In genomic region chr2:2021995-2022394, GRCh38 we compare ENCODE assay signal across 19 cellular contexts.
DNase-seq lines count a peak whose midpoint lies in the region; ATAC-seq and TF ChIP-seq lines count a peak whose summit lies in the region.
"Had no signal": no experiment of that assay in that cellular context is flagged by ENCODE, and none has a peak within 500 bp of the region (broad histone marks: within the 10 kb centered on the region; RNA-seq: fewer than 3 reads in every experiment).

No MANE protein-coding gene starts in this region.

- H3K27ac Mint-ChIP-seq in endodermal cell, result no peak overlapping the region
- H3K27ac Mint-ChIP-seq: B cell; CD8-positive, alpha-beta T cell had no signal

- H3K27me3 Mint-ChIP-seq in endodermal cell (ENCODE audit: insufficient read depth), result no peaks in the 10 kb centered on the region
- H3K27me3 Mint-ChIP-seq: B cell had no signal

- TF ChIP-seq POLR2A in suprapubic skin (IDR thresholded peaks at IDR 0.05), result no peak

- no peak for TF ChIP-seq EP300 in suprapubic skin (IDR thresholded peaks at IDR 0.05)

- DNase-seq in Right ventricle myocardium inferior (ENCODE audit: missing footprints), result no peak
- DNase-seq in right atrium auricular region (ENCODE audit: low spot score), result no peak
- peak; percentile 49 for DNase-seq in cerebellar cortex (ENCODE audit: low spot score)
- DNase-seq in endodermal cell, result peak; percentile 32
- peak; percentile 67 for DNase-seq in superior temporal gyrus (ENCODE audit: extremely low spot score)
- no peak for DNase-seq in suprapubic skin (ENCODE audit: low spot score in 2 of 2)
- DNase-seq: Calu3; CD8-positive, alpha-beta T cell; DMS79 treated with DMSO at 0.1 percent for 48 hours; HCEC 1CT; IMR-90 had no signal

- no peaks in the 10 kb centered on the region for H3K36me3 ChIP-seq in right atrium auricular region
- H3K36me3 ChIP-seq in endodermal cell (ENCODE audit: control insufficient read depth, insufficient read depth, low read length), result no peaks in the 10 kb centered on the region
- H3K36me3 ChIP-seq in suprapubic skin, result no peaks in the 10 kb centered on the region

- 96% methylated on average over 8 of the region's 8 CpGs for WGBS in endodermal cell (ENCODE audit: insufficient coverage in 1 of 2, insufficient read length in 1 of 2), 2 experiments
- 65% methylated on average over 8 of the region's 8 CpGs for WGBS in suprapubic skin

- peaks cover 8% of the 10 kb centered on the region for H3K9me3 Mint-ChIP-seq in endodermal cell
- H3K9me3 Mint-ChIP-seq: CD8-positive, alpha-beta T cell had no signal

- H3K27ac ChIP-seq in right atrium auricular region (no peak overlapping the region), endodermal cell (ENCODE audit: low read depth, low read length) (no peak overlapping the region), suprapubic skin (no peak overlapping the region)
- H3K27ac ChIP-seq: 22Rv1; A549; BLaER1 treated with 17β-estradiol and CSF1 and Interleukin-3, amounts not matched to agents 10 nM and 100 nM had no signal

- H3K4me1 ChIP-seq in right atrium auricular region, result peaks cover 0 to 6% of the 10 kb centered on the region in 2 donors
- H3K4me1 ChIP-seq in endodermal cell (ENCODE audit: control insufficient read depth, insufficient read depth, low read length), result peaks cover 12% of the 10 kb centered on the region
- no peaks in the 10 kb centered on the region for H3K4me1 ChIP-seq in suprapubic skin
- H3K4me1 ChIP-seq: A549 had no signal

- H3K27me3 ChIP-seq in right atrium auricular region (no peaks in the 10 kb centered on the region), endodermal cell (ENCODE audit: control insufficient read depth, insufficient read depth, low read length, poor library complexity, severe bottlenecking) (no peaks in the 10 kb centered on the region), suprapubic skin (no peaks in the 10 kb centered on the region)

- ATAC-seq in Right ventricle myocardium inferior (peak; percentile 20), GM21360 (IDR thresholded peaks at IDR 0.05; ENCODE audit: unreplicated experiment) (no peak), GM18873 (IDR thresholded peaks at IDR 0.05; ENCODE audit: low FRiP score, unreplicated experiment) (no peak)
- ATAC-seq: A549; CD8-positive, alpha-beta T cell; GM12878; K562 had no signal

- H3K9me3 ChIP-seq in right atrium auricular region (no peaks in the 10 kb centered on the region), endodermal cell (ENCODE audit: control insufficient read depth, low read length) (no peaks in the 10 kb centered on the region), suprapubic skin (no peaks in the 10 kb centered on the region)
- H3K9me3 ChIP-seq: A549 had no signal

- H3K4me3 ChIP-seq in right atrium auricular region, result no peak overlapping the region
- H3K4me3 ChIP-seq in endodermal cell (ENCODE audit: low read length), result no peak overlapping the region
- no peak overlapping the region for H3K4me3 ChIP-seq in suprapubic skin
- H3K4me3 ChIP-seq: A549; BLaER1 treated with 17β-estradiol and CSF1 and Interleukin-3, amounts not matched to agents 10 nM and 100 nM; GM12878; K562 had no signal

- H3K36me3 Mint-ChIP-seq in endodermal cell (ENCODE audit: low read depth), result no peaks in the 10 kb centered on the region
- H3K36me3 Mint-ChIP-seq: CD8-positive, alpha-beta T cell had no signal

- H3K4me3 Mint-ChIP-seq in endodermal cell, result no peak overlapping the region
- H3K4me3 Mint-ChIP-seq: B cell; CD8-positive, alpha-beta T cell had no signal

- no peak overlapping the region for H3K9ac ChIP-seq in endodermal cell (ENCODE audit: extremely low read depth, low read length, poor library complexity, severe bottlenecking)
- H3K9ac ChIP-seq: BLaER1 treated with 17β-estradiol and CSF1 and Interleukin-3, amounts not matched to agents 10 nM and 100 nM had no signal

- intact Hi-C loops in Right ventricle myocardium inferior (cut with DNase I), result no loop called here

- no peak for TF ChIP-seq CTCF in right atrium auricular region (IDR thresholded peaks at IDR 0.05)
- TF ChIP-seq CTCF in endodermal cell (conservative IDR thresholded peaks at IDR 0.05), result no peak
- TF ChIP-seq CTCF in suprapubic skin (IDR thresholded peaks at IDR 0.05), result no peak

- peaks cover 33% of the 10 kb centered on the region for H3K4me1 Mint-ChIP-seq in endodermal cell
- H3K4me1 Mint-ChIP-seq: B cell had no signal

Comparison
In these comparisons a context has a peak if more than half of its experiments do, and no peak if none do; other contexts are left out.
1. DNase-seq: peak in cerebellar cortex (single experiment), endodermal cell (single experiment) and superior temporal gyrus (single experiment); none in Right ventricle myocardium inferior (single experiment), right atrium auricular region (single experiment) and suprapubic skin (0 of 2).